Comparison of ENCODE assay signal across 10 cellular contexts in genomic region chr12:46219147-46219891, GRCh38. TPM values are rescaled to one million over a fixed set of nuclear protein-coding genes. Genes with fewer than 3 reads are reported as not detected.
DNase-seq lines count a peak whose midpoint lies in the region; ATAC-seq and TF ChIP-seq lines count a peak whose summit lies in the region.
"Had no signal": no experiment of that assay in that cellular context is flagged by ENCODE, and none has a peak within 500 bp of the region (broad histone marks: within the 10 kb centered on the region; RNA-seq: fewer than 3 reads in every experiment).

No MANE protein-coding gene starts in this region.

- no peak overlapping the region for H3K23ac ChIP-seq in H9 (ENCODE audit: insufficient read length, low read depth, low read length)

- H4K20me1 ChIP-seq in H9 (ENCODE audit: control insufficient read depth, insufficient read depth, insufficient read length): no peaks in the 10 kb centered on the region

- no peak overlapping the region for H4K91ac ChIP-seq in H9 (ENCODE audit: insufficient read length, low read depth, low read length)

- POLR2A ChIA-PET in activated CD4-positive, alpha-beta memory T cell treated with anti-CD3 and anti-CD28 coated beads for 36 hours (lab: Charles Lee): interaction anchor here (0.8 to 7.5 kb wide), 4 partner anchors 9 to 50 kb away, joined by 4 to 177 read pairs (median 6); partner anchors contain the start of gene SLC38A1

- no peak for TF ChIP-seq CTCF in foreskin keratinocyte (conservative IDR thresholded peaks at IDR 0.05)
- TF ChIP-seq CTCF in H9 (conservative IDR thresholded peaks at IDR 0.05): no peak
- TF ChIP-seq CTCF in osteocyte (IDR thresholded peaks at IDR 0.05): no peak

- no peak for DNase-seq in activated CD4-positive, CD25-positive, alpha-beta regulatory T cell treated with anti-CD3 and anti-CD28 coated beads, Interleukin-2, amount 50 U/mL, for 72 hours
- no peak for DNase-seq in activated CD4-positive, alpha-beta memory T cell treated with anti-CD3 and anti-CD28 coated beads for 36 hours
- no peak for DNase-seq in foreskin keratinocyte
- DNase-seq in stimulated activated naive B cell treated with anti-CD40 and anti-IgM and Interleukin-4, amounts not matched to agents 10 μg/mL and 1 μg/mL and 100 μg/mL, for 72 hours: no peak
- no peak for DNase-seq in epidermal melanocyte (ENCODE audit: insufficient read length, low spot score)
- no peak for DNase-seq in H9
- DNase-seq in osteocyte (ENCODE audit: extremely low spot score, unreplicated experiment): no peak
- DNase-seq: H7, NCI-H1436 had no signal

- H4K8ac ChIP-seq in H9 (replicated peaks; ENCODE audit: insufficient read length, low read depth, low read length): no peak overlapping the region

- H3K23me2 ChIP-seq in H9 (ENCODE audit: insufficient read length, low read depth, low read length, poor library complexity, severe bottlenecking): no peaks in the 10 kb centered on the region

- no peak overlapping the region for H3K9ac ChIP-seq in H9 (ENCODE audit: extremely low read depth, insufficient read length, low read length)

- no peak overlapping the region for H2BK15ac ChIP-seq in H9 (ENCODE audit: low read depth, low read length)

- H2AK5ac ChIP-seq in H9 (ENCODE audit: insufficient read length, low read length): no peak overlapping the region

- H3K9me3 Mint-ChIP-seq in activated CD4-positive, alpha-beta memory T cell treated with anti-CD3 and anti-CD28 coated beads for 36 hours: no peaks in the 10 kb centered on the region
- peaks cover 4% of the 10 kb centered on the region in 2 donors for H3K9me3 Mint-ChIP-seq in stimulated activated naive B cell treated with anti-CD40 and anti-IgM and Interleukin-4, amounts not matched to agents 10 μg/mL and 1 μg/mL and 100 μg/mL, for 72 hours
- H3K9me3 Mint-ChIP-seq in H9 (no peaks in the 10 kb centered on the region), osteocyte (ENCODE audit: unreplicated experiment) (no peaks in the 10 kb centered on the region)

- no peaks in the 10 kb centered on the region for H3K27me3 ChIP-seq in foreskin keratinocyte
- H3K27me3 ChIP-seq in H9 (ENCODE audit: insufficient read depth, low read length): no peaks in the 10 kb centered on the region

- peaks cover 61% of the 10 kb centered on the region for H3K36me3 Mint-ChIP-seq in activated CD4-positive, alpha-beta memory T cell treated with anti-CD3 and anti-CD28 coated beads for 36 hours
- H3K36me3 Mint-ChIP-seq in stimulated activated naive B cell treated with anti-CD40 and anti-IgM and Interleukin-4, amounts not matched to agents 10 μg/mL and 1 μg/mL and 100 μg/mL, for 72 hours: peaks cover 71 to 79% of the 10 kb centered on the region in 2 donors
- H3K36me3 Mint-ChIP-seq in H9 (ENCODE audit: insufficient read depth in 1 of 3, low read depth in 3 of 3) (peaks cover 47 to 89% (median 57%) of the 10 kb centered on the region in 3 experiments; a peak in 6 of 7 replicates), osteocyte (ENCODE audit: unreplicated experiment) (peaks cover 57% of the 10 kb centered on the region)

- H2AFZ ChIP-seq in H9 (ENCODE audit: low read length): no peak overlapping the region

- peak overlapping the region; percentile 61 for H3K4me3 Mint-ChIP-seq in activated CD4-positive, alpha-beta memory T cell treated with anti-CD3 and anti-CD28 coated beads for 36 hours
- H3K4me3 Mint-ChIP-seq in stimulated activated naive B cell treated with anti-CD40 and anti-IgM and Interleukin-4, amounts not matched to agents 10 μg/mL and 1 μg/mL and 100 μg/mL, for 72 hours: peak overlapping the region; percentile 54 to 73
- H3K4me3 Mint-ChIP-seq in H9 (no peak overlapping the region), osteocyte (ENCODE audit: unreplicated experiment) (no peak overlapping the region)

- H2BK12ac ChIP-seq in H9 (ENCODE audit: insufficient read length, low read depth, low read length): no peak overlapping the region

- no peak overlapping the region for H4K5ac ChIP-seq in H9 (ENCODE audit: insufficient read length, low read depth, low read length)

- peaks cover 94% of the 10 kb centered on the region for H3K4me1 Mint-ChIP-seq in activated CD4-positive, alpha-beta memory T cell treated with anti-CD3 and anti-CD28 coated beads for 36 hours (ENCODE audit: low read depth)
- peaks cover 60 to 95% of the 10 kb centered on the region in 2 donors for H3K4me1 Mint-ChIP-seq in stimulated activated naive B cell treated with anti-CD40 and anti-IgM and Interleukin-4, amounts not matched to agents 10 μg/mL and 1 μg/mL and 100 μg/mL, for 72 hours
- H3K4me1 Mint-ChIP-seq in H9: peaks cover 47 to 51% of the 10 kb centered on the region in 2 experiments
- H3K4me1 Mint-ChIP-seq in osteocyte (ENCODE audit: unreplicated experiment): peaks cover 24% of the 10 kb centered on the region

- no peak overlapping the region for H2BK120ac ChIP-seq in H9 (ENCODE audit: low read depth, low read length, poor library complexity, severe bottlenecking)

- H3K27ac ChIP-seq in foreskin keratinocyte (no peak overlapping the region), H9 (ENCODE audit: insufficient read length, low read depth, low read length) (no peak overlapping the region)

- peaks cover 2% of the 10 kb centered on the region; the same call in 1 of the 2 replicates for H3K79me2 ChIP-seq in H9 (ENCODE audit: insufficient read depth, low read length)

- intact Hi-C loops in activated CD4-positive, alpha-beta memory T cell treated with anti-CD3 and anti-CD28 coated beads for 36 hours (cut with micrococcal nuclease): loop anchor here (1.0 to 10.0 kb wide), 9 partner anchors 12 to 1595 kb away; partner anchors contain the start of genes HDAC7 and SCAF11

- peaks cover 6% of the 10 kb centered on the region for H3K79me1 ChIP-seq in H9 (ENCODE audit: insufficient read depth, low read depth, low read length, poor library complexity, severe bottlenecking)

- CTCF ChIA-PET in activated CD4-positive, alpha-beta memory T cell treated with anti-CD3 and anti-CD28 coated beads for 36 hours (lab: Charles Lee): interaction anchor here (0.6 to 1.5 kb wide), 2 partner anchors 42 to 50 kb away, joined by 3 to 5 read pairs; partner anchors contain the start of gene SLC38A1

- H3K56ac ChIP-seq in H9 (ENCODE audit: insufficient read length, low read depth, low read length): no peak overlapping the region

- peaks cover 51% of the 10 kb centered on the region for H3K4me1 ChIP-seq in foreskin keratinocyte
- no peaks in the 10 kb centered on the region; the same call in 1 of the 2 replicates for H3K4me1 ChIP-seq in H9 (ENCODE audit: insufficient read depth, low read length)

- ATAC-seq in activated CD4-positive, CD25-positive, alpha-beta regulatory T cell treated with anti-CD3 and anti-CD28 coated beads, Interleukin-2, amount 50 U/mL, for 24 hours: peak; percentile 0 to 4
- peak; percentile 48 for ATAC-seq in foreskin keratinocyte
- ATAC-seq in stimulated activated naive B cell treated with anti-CD40 and anti-IgM and Interleukin-4, amounts not matched to agents 10 μg/mL and 1 μg/mL and 100 μg/mL, for 72 hours (replicated peaks): no peak

- no peaks in the 10 kb centered on the region for H3K27me3 Mint-ChIP-seq in activated CD4-positive, alpha-beta memory T cell treated with anti-CD3 and anti-CD28 coated beads for 36 hours
- H3K27me3 Mint-ChIP-seq in stimulated activated naive B cell treated with anti-CD40 and anti-IgM and Interleukin-4, amounts not matched to agents 10 μg/mL and 1 μg/mL and 100 μg/mL, for 72 hours: no peaks in the 10 kb centered on the region
- no peaks in the 10 kb centered on the region for H3K27me3 Mint-ChIP-seq in H9 (ENCODE audit: low read depth)
- no peaks in the 10 kb centered on the region for H3K27me3 Mint-ChIP-seq in osteocyte (ENCODE audit: unreplicated experiment)

- no peak overlapping the region for H3K18ac ChIP-seq in H9 (ENCODE audit: insufficient read length, low read depth, low read length)

- WGBS in H9 (ENCODE audit: extremely low coverage, insufficient read length, low lambda C conversion rate): no CpG with 5 or more reads among the region's 2 CpGs

- no peak overlapping the region for H3T11ph ChIP-seq in H9 (ENCODE audit: low read length)

- H3K9me3 ChIP-seq in H9 (ENCODE audit: control insufficient read depth, low read depth, low read length): no peaks in the 10 kb centered on the region

- no peak overlapping the region for H3K4ac ChIP-seq in H9 (ENCODE audit: low read depth, low read length)

- no peak overlapping the region for H2BK20ac ChIP-seq in H9 (ENCODE audit: low read depth, low read length, poor library complexity, severe bottlenecking)

- no peak overlapping the region for H2BK5ac ChIP-seq in H9 (ENCODE audit: insufficient read length, low read length)

- H3K27ac Mint-ChIP-seq in activated CD4-positive, alpha-beta memory T cell treated with anti-CD3 and anti-CD28 coated beads for 36 hours: peak overlapping the region; percentile 98
- peak overlapping the region; percentile 90 for H3K27ac Mint-ChIP-seq in stimulated activated naive B cell treated with anti-CD40 and anti-IgM and Interleukin-4, amounts not matched to agents 10 μg/mL and 1 μg/mL and 100 μg/mL, for 72 hours
- peak overlapping the region in 1 of 3 experiments; percentile 49; a peak in 1 of 7 replicates for H3K27ac Mint-ChIP-seq in H9
- H3K27ac Mint-ChIP-seq in osteocyte (ENCODE audit: unreplicated experiment): no peak overlapping the region

- H3K14ac ChIP-seq in H9 (ENCODE audit: insufficient read depth, low read length): no peak overlapping the region

- H3K4me2 ChIP-seq in H9 (ENCODE audit: insufficient read depth, insufficient read length, low read length): no peak overlapping the region

RNA-seq across cellular contexts. Expression of gene SLC38A1, which starts 49.5 kb away (rescaled TPM):
- 100 to 1,000 TPM; 142 TPM for total RNA-seq in activated CD4-positive, alpha-beta memory T cell treated with anti-CD3 and anti-CD28 coated beads for 36 hours
- 147 and 182 TPM in 2 replicates for total RNA-seq in foreskin keratinocyte
- polyA plus RNA-seq in foreskin keratinocyte: 28.5 and 28.8 TPM in 2 replicates
- 206 and 216 TPM in 2 replicates for total RNA-seq in H9 (2021)
- 128 and 132 TPM in 2 replicates for total RNA-seq in osteocyte

Comparison
In these comparisons a context has a peak if more than half of its experiments do, and no peak if none do; other contexts are left out.
1. ATAC-seq: peak in activated CD4-positive, CD25-positive, alpha-beta regulatory T cell treated with anti-CD3 and anti-CD28 coated beads, Interleukin-2, amount 50 U/mL, for 24 hours (2 of 2) and foreskin keratinocyte (single experiment); none in stimulated activated naive B cell treated with anti-CD40 and anti-IgM and Interleukin-4, amounts not matched to agents 10 μg/mL and 1 μg/mL and 100 μg/mL, for 72 hours (0 of 2).
2. H3K4me3 Mint-ChIP-seq: peak in activated CD4-positive, alpha-beta memory T cell treated with anti-CD3 and anti-CD28 coated beads for 36 hours (single experiment) and stimulated activated naive B cell treated with anti-CD40 and anti-IgM and Interleukin-4, amounts not matched to agents 10 μg/mL and 1 μg/mL and 100 μg/mL, for 72 hours (2 of 2); none in H9 (0 of 2) and osteocyte (single experiment).